ENCODE assay signal across 8 cellular contexts in genomic region chr3:197028711-197029510, GRCh38. TPM values are rescaled to one million over a fixed set of nuclear protein-coding genes. Genes with fewer than 3 reads are reported as not detected.
A peak's percentile ranks its signal among the peaks of the same experiment; 100 is the strongest.
DNase-seq lines count a peak whose midpoint lies in the region; ATAC-seq and TF ChIP-seq lines count a peak whose summit lies in the region.

No MANE protein-coding gene starts in this region.

- H3K27ac Mint-ChIP-seq in GM23338, result no peak overlapping the region
- H3K27ac Mint-ChIP-seq in naive thymus-derived CD4-positive, alpha-beta T cell, result peak overlapping the region in 1 of 9 donors; percentile 76

- no TSS peak for BruUV-seq in OCI-LY7 (replicated peaks; lab: Mats Ljungman, UMichigan)

- CTCF ChIA-PET in OCI-LY7 (lab: Charles Lee; ENCODE audit: unreplicated experiment), result interaction anchor here (0.6 to 1.7 kb wide), 2 partner anchors 13 to 50 kb away, joined by 4 to 5 read pairs; no protein-coding TSS in a partner anchor
- CTCF ChIA-PET in naive thymus-derived CD4-positive, alpha-beta T cell (lab: Charles Lee), result interaction anchor here (0.6 to 1.9 kb wide), 4 partner anchors 16 to 1198 kb away, joined by 3 to 7 read pairs (median 6); no protein-coding TSS in a partner anchor

- H3K36me3 Mint-ChIP-seq in GM23338 (ENCODE audit: low read depth), result no peaks in the 10 kb centered on the region
- H3K36me3 Mint-ChIP-seq in naive thymus-derived CD4-positive, alpha-beta T cell, result no peaks in the 10 kb centered on the region

- H3F3A ChIP-seq in GM23338 (replicated peaks; ENCODE audit: low read depth), result no peaks in the 10 kb centered on the region

- peak overlapping the region; percentile 89 for H3K4me2 ChIP-seq in GM23338
- H3K4me2 ChIP-seq in OCI-LY7 (ENCODE audit: low read length), result peak overlapping the region; percentile 83

- peak overlapping the region; percentile 70 for H3K4me3 ChIP-seq in GM23338
- H3K4me3 ChIP-seq in OCI-LY7 (ENCODE audit: low read depth, low read length, poor library complexity, severe bottlenecking), result peak overlapping the region; percentile 74
- H3K4me3 ChIP-seq in naive thymus-derived CD4-positive, alpha-beta T cell (ENCODE audit: low read length), result peak overlapping the region; percentile 51

- H4K20me1 ChIP-seq in GM23338 (replicated peaks; ENCODE audit: insufficient read depth) (no peaks in the 10 kb centered on the region), OCI-LY7 (ENCODE audit: insufficient read depth, low read length) (no peaks in the 10 kb centered on the region)

- H3K27ac ChIP-seq in GM23338 (ENCODE audit: low read depth) (no peak overlapping the region), OCI-LY7 (ENCODE audit: low read depth, low read length, poor library complexity, severe bottlenecking) (no peak overlapping the region)
- peak overlapping the region; percentile 24 for H3K27ac ChIP-seq in naive thymus-derived CD4-positive, alpha-beta T cell (ENCODE audit: low read depth, low read length)

- H3K9me3 Mint-ChIP-seq in GM23338, result no peaks in the 10 kb centered on the region; the same call in 2 of the 3 replicates
- H3K9me3 Mint-ChIP-seq in naive thymus-derived CD4-positive, alpha-beta T cell, result peaks cover 0 to 6% (median 0%) of the 10 kb centered on the region in 11 donors

- no peaks in the 10 kb centered on the region for H3K9me3 ChIP-seq in OCI-LY7 (ENCODE audit: low read length)
- H3K9me3 ChIP-seq in naive thymus-derived CD4-positive, alpha-beta T cell (ENCODE audit: control insufficient read depth in 2 of 3, low read length in 3 of 3), result no peaks in the 10 kb centered on the region

- peak; percentile 12 for ATAC-seq in GM23338
- ATAC-seq in naive thymus-derived CD4-positive, alpha-beta T cell, result peak; percentile 3

- H3K4me3 Mint-ChIP-seq in GM23338, result peak overlapping the region; percentile 73
- H3K4me3 Mint-ChIP-seq in naive thymus-derived CD4-positive, alpha-beta T cell, result peak overlapping the region; percentile 64 to 83 (median 78)

- TF ChIP-seq CTCF in GM23338 (conservative IDR thresholded peaks at IDR 0.05; ENCODE audit: low read depth in 2 of 2), result no peak
- no peak for TF ChIP-seq CTCF in OCI-LY7 (conservative IDR thresholded peaks at IDR 0.05; ENCODE audit: low read length)

- H3K9me2 ChIP-seq in GM23338 (ENCODE audit: insufficient read depth), result no peaks in the 10 kb centered on the region
- H3K9me2 ChIP-seq in OCI-LY7 (ENCODE audit: insufficient read depth, low read length), result no peaks in the 10 kb centered on the region

- POLR2A ChIA-PET in OCI-LY7 (lab: Charles Lee), result interaction anchor here (0.9 kb wide), 1 partner anchor 12 kb away, joined by 3 read pairs; no protein-coding TSS in a partner anchor
- POLR2A ChIA-PET in naive thymus-derived CD4-positive, alpha-beta T cell (lab: Charles Lee), result no interaction called here

- peaks cover 33% of the 10 kb centered on the region for H3K27me3 Mint-ChIP-seq in GM23338 (ENCODE audit: insufficient read depth, low read depth, poor library complexity)
- no peaks in the 10 kb centered on the region for H3K27me3 Mint-ChIP-seq in naive thymus-derived CD4-positive, alpha-beta T cell

- H3K27me3 ChIP-seq in GM23338 (ENCODE audit: insufficient read depth), result peaks cover 24% of the 10 kb centered on the region
- peaks cover 0 to 3% of the 10 kb centered on the region in 2 donors for H3K27me3 ChIP-seq in naive thymus-derived CD4-positive, alpha-beta T cell (ENCODE audit: control insufficient read depth in 2 of 2, insufficient read depth in 2 of 2, low read length in 2 of 2)

- DNase-seq in DMS79 treated with DMSO at 0.1 percent for 48 hours (lab: John Stamatoyannopoulos, UW), result peak; percentile 34
- DNase-seq in DMS79 (lab: John Stamatoyannopoulos, UW), result no peak
- DNase-seq in GM23338 (ENCODE audit: low spot score), result no peak
- peak; percentile 40 for DNase-seq in OCI-LY7 (ENCODE audit: low spot score)
- peak; percentile 61 for DNase-seq in ecto neural progenitor cell (ENCODE audit: low spot score)
- peak in 2 of 9 donors; percentile 14 to 28 for DNase-seq in naive thymus-derived CD4-positive, alpha-beta T cell
- no peak for DNase-seq in anterior cingulate cortex (lab: John Stamatoyannopoulos, UW)
- DNase-seq in superior temporal gyrus (ENCODE audit: extremely low spot score), result no peak

- no peaks in the 10 kb centered on the region for H3K4me1 ChIP-seq in GM23338 (ENCODE audit: insufficient read depth)
- peaks cover 19% of the 10 kb centered on the region for H3K4me1 ChIP-seq in OCI-LY7 (ENCODE audit: insufficient read depth, low read length, poor library complexity, severe bottlenecking)
- peaks cover 0 to 4% of the 10 kb centered on the region in 2 donors for H3K4me1 ChIP-seq in naive thymus-derived CD4-positive, alpha-beta T cell (ENCODE audit: control insufficient read depth in 2 of 2, insufficient read depth in 2 of 2, low read length in 2 of 2)

- H3K79me2 ChIP-seq in GM23338 (replicated peaks; ENCODE audit: insufficient read depth), result no peaks in the 10 kb centered on the region
- H3K79me2 ChIP-seq in OCI-LY7 (ENCODE audit: insufficient read depth, low read depth, low read length), result no peaks in the 10 kb centered on the region

- H2AFZ ChIP-seq in GM23338 (peak overlapping the region; percentile 86), OCI-LY7 (ENCODE audit: low read length) (peak overlapping the region; percentile 88)

- intact Hi-C loops in OCI-LY7 (cut with micrococcal nuclease; ENCODE audit: unreplicated experiment), result loop anchor here (1.0 kb wide), 2 partner anchors 27 to 51 kb away; no protein-coding TSS in a partner anchor
- intact Hi-C loops in naive thymus-derived CD4-positive, alpha-beta T cell (cut with micrococcal nuclease), result loop anchor here (1.0 to 2.0 kb wide), 3 partner anchors 26 to 50 kb away; no protein-coding TSS in a partner anchor

- peaks cover 10% of the 10 kb centered on the region for H3K4me1 Mint-ChIP-seq in GM23338
- peaks cover 0 to 16% (median 0%) of the 10 kb centered on the region in 7 donors for H3K4me1 Mint-ChIP-seq in naive thymus-derived CD4-positive, alpha-beta T cell

- H3K36me3 ChIP-seq in GM23338 (ENCODE audit: insufficient read depth) (no peaks in the 10 kb centered on the region), OCI-LY7 (ENCODE audit: insufficient read depth, low read length) (no peaks in the 10 kb centered on the region)
- H3K36me3 ChIP-seq in naive thymus-derived CD4-positive, alpha-beta T cell (ENCODE audit: control insufficient read depth in 2 of 3, insufficient read depth in 3 of 3, low read length in 3 of 3), result no peaks in the 10 kb centered on the region

TF ChIP-seq in GM23338, 12 proteins besides CTCF, POLR2A, EP300 and RAD21:
- peak; percentile 38 for TF ChIP-seq EZH2 (IDR thresholded peaks at IDR 0.05; ENCODE audit: low read depth, unreplicated experiment)
- TF ChIP-seq ZNF331 (CRISPR knock-in tag; IDR thresholded peaks at IDR 0.05; ENCODE audit: low read depth), result no peak

RNA-seq across cellular contexts. Expression of gene MELTF, which starts 0.7 kb away (rescaled TPM):
- 5.2 and 5.4 TPM in 2 replicates for total RNA-seq in GM23338 (2014; rRNA removed; shearing (Covaris generic))
- 1.3 and 1.4 TPM in 2 replicates for polyA plus RNA-seq in GM23338 (2016; fragmentation: Nextera tagmentation; extraction: Ambion mirVana)
- 7.4 and 9.6 TPM in 2 replicates for total RNA-seq in OCI-LY7 (2014; rRNA removed; shearing (Covaris generic))
- 13.8 and 14.6 TPM in 2 replicates for total RNA-seq in OCI-LY7 (2022)
- 1 to 10 TPM in 3 of 5 experiments, under 1 TPM in 2; 0.51 to 7.6 (median 2.7) TPM for total RNA-seq in naive thymus-derived CD4-positive, alpha-beta T cell
- polyA plus RNA-seq in naive thymus-derived CD4-positive, alpha-beta T cell, result under 1 TPM in 1 of 2 donors, not detected in 1; 0.09 TPM

Comparison
In these comparisons a context has a peak if more than half of its experiments do, and no peak if none do; other contexts are left out.
1. DNase-seq: peak in DMS79 treated with DMSO at 0.1 percent for 48 hours (single experiment), OCI-LY7 (single experiment) and ecto neural progenitor cell (single experiment); none in DMS79 (single experiment), GM23338 (single experiment), anterior cingulate cortex (0 of 58) and superior temporal gyrus (single experiment).
2. Peak in every context shown above with its lines, with median percentiles within 50 percentile points of each other: H3K4me3 ChIP-seq.